In genomic region chr19:29771708-29772415, GRCh38 we compare ENCODE assay signal across 8 cellular contexts. TPM values are rescaled to one million over a fixed set of nuclear protein-coding genes. Genes with fewer than 3 reads are reported as not detected.
DNase-seq lines count a peak whose midpoint lies in the region; ATAC-seq and TF ChIP-seq lines count a peak whose summit lies in the region.

No MANE protein-coding gene starts in this region.

- H3K9me3 ChIP-seq in ovary = no peaks in the 10 kb centered on the region

- no peaks in the 10 kb centered on the region for H3K27me3 Mint-ChIP-seq in activated CD8-positive, alpha-beta T cell treated with anti-CD3 and anti-CD28 coated beads, Interleukin-2, amount 10 ng/mL, durations not matched to agents 7 days and 5 days (ENCODE audit: low read depth)

- no peak overlapping the region for H3K27ac ChIP-seq in ovary

- H3K9me3 Mint-ChIP-seq in activated CD8-positive, alpha-beta T cell treated with anti-CD3 and anti-CD28 coated beads, Interleukin-2, amount 10 ng/mL, durations not matched to agents 7 days and 5 days (ENCODE audit: insufficient read depth) = no peaks in the 10 kb centered on the region

- H3K36me3 ChIP-seq in ovary = no peaks in the 10 kb centered on the region

- intact Hi-C loops in ovary (cut with DNase I) = loop anchor here in 2 of 4 donors (5.0 kb wide), 1 partner anchor 100 kb away; no protein-coding TSS in a partner anchor

- TF ChIP-seq CTCF in fibroblast of villous mesenchyme (IDR thresholded peaks at IDR 0.05; ENCODE audit: insufficient read depth, low read depth, low read length) (peak; percentile 75), ovary (IDR thresholded peaks at IDR 0.05) (no peak)

- H3K27ac Mint-ChIP-seq in activated CD8-positive, alpha-beta T cell treated with anti-CD3 and anti-CD28 coated beads, Interleukin-2, amount 10 ng/mL, durations not matched to agents 7 days and 5 days = no peak overlapping the region

- TF ChIP-seq EP300 in ovary (IDR thresholded peaks at IDR 0.05) = no peak

- CTCF ChIA-PET in activated CD8-positive, alpha-beta T cell treated with anti-CD3 and anti-CD28 coated beads, Interleukin-2, amount 10 ng/mL, durations not matched to agents 7 days and 5 days (lab: Charles Lee) = interaction anchor here (0.8 to 2.5 kb wide), 4 partner anchors 13 to 1303 kb away, joined by 3 to 10 read pairs (median 4); no protein-coding TSS in a partner anchor

- ATAC-seq in activated CD8-positive, alpha-beta T cell treated with anti-CD3 and anti-CD28 coated beads, Interleukin-2, amount 10 ng/mL, durations not matched to agents 7 days and 5 days = peak; percentile 43
- no peak for ATAC-seq in HG02759 (IDR thresholded peaks at IDR 0.05; ENCODE audit: unreplicated experiment)
- no peak for ATAC-seq in GM18502 (IDR thresholded peaks at IDR 0.05; ENCODE audit: poor library complexity, unreplicated experiment)

- POLR2A ChIA-PET in activated CD8-positive, alpha-beta T cell treated with anti-CD3 and anti-CD28 coated beads, Interleukin-2, amount 10 ng/mL, durations not matched to agents 7 days and 5 days (lab: Charles Lee) = no interaction called here

- no peaks in the 10 kb centered on the region for H3K27me3 ChIP-seq in ovary

- peaks cover 13% of the 10 kb centered on the region for H3K4me1 Mint-ChIP-seq in activated CD8-positive, alpha-beta T cell treated with anti-CD3 and anti-CD28 coated beads, Interleukin-2, amount 10 ng/mL, durations not matched to agents 7 days and 5 days (ENCODE audit: low read depth)

- peak; percentile 10 to 41 for DNase-seq in NCI-H446 (lab: John Stamatoyannopoulos, UW)
- no peak for DNase-seq in NCI-H446 treated with DMSO at 0.1 percent for 48 hours (lab: John Stamatoyannopoulos, UW)
- DNase-seq in LoVo (ENCODE audit: low spot score) = peak; percentile 47
- DNase-seq in activated CD8-positive, alpha-beta T cell treated with anti-CD3 and anti-CD28 coated beads, Interleukin-2, amount 10 ng/mL, durations not matched to agents 7 days and 5 days = peak; percentile 31
- DNase-seq in fibroblast of villous mesenchyme (ENCODE audit: low read depth) = peak; percentile 48
- peak in 4 of 5 donors; percentile 15 to 59 (median 29) for DNase-seq in ovary

- 20 to 26% (median 21%) methylated on average over 14 of the region's 14 CpGs for WGBS in ovary, 3 donors

- H3K4me3 ChIP-seq in fibroblast of villous mesenchyme (ENCODE audit: low read depth, low read length) (no peak overlapping the region), ovary (no peak overlapping the region)

- H3K36me3 Mint-ChIP-seq in activated CD8-positive, alpha-beta T cell treated with anti-CD3 and anti-CD28 coated beads, Interleukin-2, amount 10 ng/mL, durations not matched to agents 7 days and 5 days (ENCODE audit: low read depth) = no peaks in the 10 kb centered on the region

- no peak overlapping the region for H3K4me3 Mint-ChIP-seq in activated CD8-positive, alpha-beta T cell treated with anti-CD3 and anti-CD28 coated beads, Interleukin-2, amount 10 ng/mL, durations not matched to agents 7 days and 5 days

- no peak for TF ChIP-seq POLR2A in ovary (IDR thresholded peaks at IDR 0.05)

- no peaks in the 10 kb centered on the region for H3K4me1 ChIP-seq in ovary (ENCODE audit: insufficient read depth)

RNA-seq across cellular contexts. Expression of gene CCNE1, which starts 39.9 kb away (rescaled TPM):
- 10 to 100 TPM; 38.7 to 39.2 TPM for total RNA-seq in activated CD8-positive, alpha-beta T cell treated with anti-CD3 and anti-CD28 coated beads, Interleukin-2, amount 10 ng/mL, durations not matched to agents 7 days and 5 days
- total RNA-seq in fibroblast of villous mesenchyme (6.8 and 10.4 TPM in 2 replicates), ovary (1 to 10 TPM in 3 of 7 donors, under 1 TPM in 4; 0.36 to 1.8 (median 0.98) TPM)
- polyA plus RNA-seq in ovary = 1 to 10 TPM in 1 of 2 donors, under 1 TPM in 1; 0.94 to 2.7 TPM

RNA-seq across cellular contexts. Expression of gene C19orf12, which starts 56.8 kb away (rescaled TPM):
- 10 to 100 TPM; 38.7 to 41.0 TPM for total RNA-seq in activated CD8-positive, alpha-beta T cell treated with anti-CD3 and anti-CD28 coated beads, Interleukin-2, amount 10 ng/mL, durations not matched to agents 7 days and 5 days
- total RNA-seq in fibroblast of villous mesenchyme (29.0 and 38.4 TPM in 2 replicates), ovary (10 to 100 TPM; 23.4 to 33.6 (median 25.3) TPM)
- polyA plus RNA-seq in ovary = 10 to 100 TPM; 15.6 to 16.7 TPM
